In the genomic region with DNA sequence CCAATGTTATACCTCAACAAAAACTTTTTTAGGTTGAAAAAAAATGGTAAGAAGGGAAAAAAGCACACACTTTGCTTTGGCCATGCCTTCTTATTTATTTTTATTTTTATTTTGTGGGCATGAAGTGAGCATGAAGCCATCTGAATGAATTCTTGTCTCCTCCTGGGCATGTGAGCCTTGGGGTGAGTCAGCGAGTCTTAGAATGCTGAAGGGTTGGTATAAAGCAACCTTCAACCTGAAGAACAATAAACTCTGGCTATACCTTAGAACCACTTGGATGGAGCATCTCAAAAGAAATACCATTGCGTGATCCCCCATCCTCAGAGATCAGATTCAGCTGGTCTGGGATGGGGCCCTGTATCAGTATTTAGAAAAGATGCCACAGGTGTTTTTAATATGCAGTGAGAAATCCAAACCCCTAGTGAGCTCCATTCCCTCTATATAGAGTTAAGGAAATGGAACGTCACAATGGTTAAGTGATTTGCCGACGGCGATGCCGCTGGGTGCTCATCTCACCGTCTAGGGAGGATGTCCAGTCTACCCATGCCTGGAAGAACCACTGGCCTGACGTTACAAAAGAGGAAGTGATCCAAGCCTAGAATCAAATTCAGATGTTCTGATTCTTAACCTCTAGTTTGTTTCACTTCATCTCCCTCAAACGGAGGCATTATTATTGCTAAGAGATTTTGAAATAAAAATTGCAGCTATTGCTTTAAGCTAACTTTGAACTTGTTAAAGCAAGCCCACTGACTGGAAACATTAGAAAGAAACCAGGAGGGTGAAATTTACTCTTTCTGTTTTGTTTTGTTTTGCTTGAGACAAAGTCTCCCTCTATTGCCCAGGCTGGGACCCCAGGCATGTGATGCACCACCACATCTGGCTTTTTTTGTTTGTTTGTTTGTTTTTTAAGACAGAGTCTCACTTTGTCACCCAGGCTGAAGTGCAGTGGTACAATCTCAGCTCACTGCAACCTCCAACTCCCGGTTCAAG, we compare ENCODE assay signal across 13 cellular contexts.
DNase-seq lines count a peak whose midpoint lies in the region; ATAC-seq lines count a peak whose summit lies in the region.
"Had no signal": no experiment of that assay in that cellular context is flagged by ENCODE, and none has a peak within 500 bp of the region (broad histone marks: within the 10 kb centered on the region; RNA-seq: fewer than 3 reads in every experiment).

No MANE protein-coding gene starts in this region.

- H3K36me3 ChIP-seq in Karpas-422 (ENCODE audit: insufficient read depth, low read length), result no peaks in the 10 kb centered on the region
- H3K36me3 ChIP-seq: cardiac muscle cell, thoracic aorta had no signal

- H3K27me3 Mint-ChIP-seq in naive B cell, result no peaks in the 10 kb centered on the region

- H3K9me2 ChIP-seq in Karpas-422 (replicated peaks; ENCODE audit: insufficient read depth, low read length), result no peaks in the 10 kb centered on the region

- no peak overlapping the region for H3K9ac ChIP-seq in Karpas-422 (ENCODE audit: low read length)

- H2AFZ ChIP-seq in Karpas-422 (ENCODE audit: low read length), result no peak overlapping the region

- H3K9me3 ChIP-seq in Karpas-422 (ENCODE audit: low read length), result no peaks in the 10 kb centered on the region
- H3K9me3 ChIP-seq: thoracic aorta had no signal

- ATAC-seq in GM18517 (IDR thresholded peaks at IDR 0.05; ENCODE audit: unreplicated experiment) (peak; percentile 78), GM21786 (IDR thresholded peaks at IDR 0.05; ENCODE audit: unreplicated experiment) (peak; percentile 73), naive B cell (ENCODE audit: low read depth in 2 of 2) (peak; percentile 88)

- no peak overlapping the region for H3K4me2 ChIP-seq in Karpas-422 (ENCODE audit: low read depth, low read length, poor library complexity, severe bottlenecking)

- H3K4me3 Mint-ChIP-seq in naive B cell, result peak overlapping the region in 5 of 8 donors; percentile 8 to 82 (median 41)

- H3K36me3 Mint-ChIP-seq in naive B cell, result peaks cover 0 to 8% of the 10 kb centered on the region in 2 donors

- H3K27ac Mint-ChIP-seq in naive B cell, result peak overlapping the region in 4 of 6 donors; percentile 53 to 75 (median 68)

- no peaks in the 10 kb centered on the region for H3K27me3 ChIP-seq in Karpas-422 (ENCODE audit: low read length)
- H3K27me3 ChIP-seq: cardiac muscle cell had no signal

- H3K4me1 ChIP-seq in Karpas-422 (ENCODE audit: low read length), result peaks cover 27% of the 10 kb centered on the region

- H3K27ac ChIP-seq in Karpas-422 (ENCODE audit: low read length), result no peak overlapping the region
- H3K27ac ChIP-seq: cardiac muscle cell had no signal

- H3K4me3 ChIP-seq in Karpas-422 (ENCODE audit: low read length), result no peak overlapping the region
- H3K4me3 ChIP-seq: cardiac muscle cell, skin epidermis, thoracic aorta had no signal

- H3K9me3 Mint-ChIP-seq in naive B cell, result peaks cover 2 to 14% (median 9%) of the 10 kb centered on the region in 7 donors

- H3K79me2 ChIP-seq in Karpas-422 (ENCODE audit: low read length), result no peaks in the 10 kb centered on the region

- DNase-seq in Karpas-422 (peak; percentile 65), naive B cell (peak; percentile 55), NCI-H69 (lab: John Stamatoyannopoulos, UW) (no peak), DMS114 treated with DMSO at 0.1 percent for 48 hours (lab: John Stamatoyannopoulos, UW; ENCODE audit: unreplicated experiment) (no peak)
- no peak for DNase-seq in activated CD4-positive, CD25-positive, alpha-beta regulatory T cell treated with anti-CD3 and anti-CD28 coated beads, Interleukin-2, amount 50 U/mL, for 72 hours
- DNase-seq in activated CD4-positive, alpha-beta T cell treated with anti-CD3 and anti-CD28 coated beads for 4 hours, result no peak
- DNase-seq: activated CD4-positive, alpha-beta T cell treated with anti-CD3 and anti-CD28 coated beads for 48 hours; NCI-H1694 treated with DMSO at 0.1 percent for 48 hours had no signal

- peaks cover 7 to 20% (median 15%) of the 10 kb centered on the region in 3 donors for H3K4me1 Mint-ChIP-seq in naive B cell

- H4K20me1 ChIP-seq in Karpas-422 (ENCODE audit: insufficient read depth, low read depth, low read length), result no peaks in the 10 kb centered on the region

Comparison
In these comparisons a context has a peak if more than half of its experiments do, and no peak if none do; other contexts are left out.
1. DNase-seq: peak in Karpas-422 (single experiment) and naive B cell (single experiment); none in NCI-H69 (single experiment), activated CD4-positive, CD25-positive, alpha-beta regulatory T cell treated with anti-CD3 and anti-CD28 coated beads, Interleukin-2, amount 50 U/mL, for 72 hours (single experiment), DMS114 treated with DMSO at 0.1 percent for 48 hours (single experiment) and activated CD4-positive, alpha-beta T cell treated with anti-CD3 and anti-CD28 coated beads for 4 hours (0 of 2).
2. Peak in every context shown above with its lines, with median percentiles within 50 percentile points of each other: ATAC-seq.